ENCODE assay signal across 22 cellular contexts in genomic region chr19:13700621-13701020, GRCh38.
"Had no signal": no experiment of that assay in that cellular context is flagged by ENCODE, and none has a peak within 500 bp of the region (broad histone marks: within the 10 kb centered on the region; RNA-seq: fewer than 3 reads in every experiment).

No MANE protein-coding gene starts in this region.

- H3K27me3 ChIP-seq: testis had no signal

- H3K27ac ChIP-seq: foreskin keratinocyte, heart right ventricle, lower lobe of right lung, spleen, testis, transverse colon had no signal

- H3K4me1 ChIP-seq: foreskin keratinocyte, lower lobe of right lung, spleen, transverse colon had no signal

- DNase-seq: activated B cell treated with CpG ODN at 0.5 μM for 24 hours; activated CD4-positive, alpha-beta T cell treated with anti-CD3 and anti-CD28 coated beads, Interleukin-2, amount 50 U/mL, for 1 hour; activated CD8-positive, alpha-beta T cell treated with anti-CD3 and anti-CD28 coated beads for 36 hours; activated naive CD8-positive, alpha-beta T cell treated with anti-CD3 and anti-CD28 coated beads, Interleukin-2, amount 50 U/mL, for 24 hours; activated T-cell treated with anti-CD3 and anti-CD28 coated beads, Interleukin-2, amount 50 U/mL, for 48 hours; amygdala; caudate nucleus; cortex of kidney; effector memory CD8-positive, alpha-beta T cell; erythroblast; foreskin keratinocyte; heart right ventricle; kidney glomerular epithelial cell; lower lobe of right lung; mesenchymal stem cell; natural killer cell; right cardiac atrium; spleen; stimulated activated naive CD4-positive, alpha-beta T cell treated with Interleukin-2 at 50 U/mL for 16 hours; testis; transverse colon had no signal

- H3K9me3 ChIP-seq: testis, transverse colon had no signal

- H3K36me3 ChIP-seq: heart right ventricle, lower lobe of right lung, spleen, transverse colon had no signal

- H3K4me3 ChIP-seq: heart right ventricle, lower lobe of right lung, spleen, testis, transverse colon had no signal

- ATAC-seq: activated CD8-positive, alpha-beta T cell treated with anti-CD3 and anti-CD28 coated beads for 36 hours; activated naive CD8-positive, alpha-beta T cell treated with anti-CD3 and anti-CD28 coated beads, Interleukin-2, amount 50 U/mL, for 24 hours; effector memory CD8-positive, alpha-beta T cell; foreskin keratinocyte; left lobe of liver; lower lobe of right lung; natural killer cell had no signal
